In the genomic region with DNA sequence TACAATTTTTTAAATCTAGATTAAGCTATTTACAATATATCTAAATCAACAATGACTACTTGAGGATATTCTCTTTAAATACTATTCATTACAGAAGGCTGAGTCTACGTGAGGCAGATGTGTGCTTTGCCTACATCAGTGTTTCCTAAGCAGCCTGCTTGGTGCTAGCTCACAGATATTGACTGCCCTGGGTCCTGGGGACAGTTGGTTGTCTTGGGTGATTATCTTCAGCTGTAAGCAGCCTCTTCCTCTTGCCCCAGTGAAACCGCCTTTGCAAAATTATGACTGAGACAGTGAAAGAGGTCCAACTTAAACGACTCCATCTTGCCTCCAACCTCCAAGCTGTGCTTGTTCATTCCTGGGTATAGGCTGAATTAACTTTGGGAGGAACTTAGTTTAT, we compare ENCODE assay signal across 23 cellular contexts.
"Had no signal": no experiment of that assay in that cellular context is flagged by ENCODE, and none has a peak within 500 bp of the region (broad histone marks: within the 10 kb centered on the region; RNA-seq: fewer than 3 reads in every experiment).

No MANE protein-coding gene starts in this region.

- H3K4me1 ChIP-seq: esophagus squamous epithelium, gastrocnemius medialis, heart right ventricle, left lung, lower lobe of right lung had no signal

- H3K36me3 ChIP-seq: esophagus squamous epithelium, gastrocnemius medialis, heart right ventricle, left lung, lower lobe of right lung had no signal

- H3K27me3 ChIP-seq: esophagus squamous epithelium, gastrocnemius medialis, left lung had no signal

- DNase-seq: cortex of kidney; effector CD8-positive, alpha-beta T cell; effector memory CD8-positive, alpha-beta T cell; endodermal cell; esophagus squamous epithelium; foreskin melanocyte; gastrocnemius medialis; glutamatergic neuron; head of caudate nucleus; heart right ventricle; hippocampal formation; left cardiac atrium; left lung; left ventricle myocardium superior; lower lobe of right lung; mesenchymal stem cell; mucosa of descending colon; naive B cell had no signal

- H3K4me3 ChIP-seq: esophagus squamous epithelium, gastrocnemius medialis, heart right ventricle, left lung, lower lobe of right lung, mucosa of descending colon had no signal

- ATAC-seq: effector memory CD8-positive, alpha-beta T cell; esophagus mucosa; gastrocnemius medialis; heart right ventricle; left cardiac atrium; left lung; left ventricle myocardium superior; lower lobe of right lung; mucosa of descending colon had no signal

- H3K27ac ChIP-seq: epithelial cell of prostate, esophagus squamous epithelium, gastrocnemius medialis, heart right ventricle, left lung, lower lobe of right lung had no signal

- H3K9me3 ChIP-seq: esophagus squamous epithelium, gastrocnemius medialis, heart right ventricle, left lung, lower lobe of right lung, mucosa of descending colon had no signal

- FAIRE-seq: endometrium, islet of Langerhans, keratinocyte had no signal
